In the genomic region with DNA sequence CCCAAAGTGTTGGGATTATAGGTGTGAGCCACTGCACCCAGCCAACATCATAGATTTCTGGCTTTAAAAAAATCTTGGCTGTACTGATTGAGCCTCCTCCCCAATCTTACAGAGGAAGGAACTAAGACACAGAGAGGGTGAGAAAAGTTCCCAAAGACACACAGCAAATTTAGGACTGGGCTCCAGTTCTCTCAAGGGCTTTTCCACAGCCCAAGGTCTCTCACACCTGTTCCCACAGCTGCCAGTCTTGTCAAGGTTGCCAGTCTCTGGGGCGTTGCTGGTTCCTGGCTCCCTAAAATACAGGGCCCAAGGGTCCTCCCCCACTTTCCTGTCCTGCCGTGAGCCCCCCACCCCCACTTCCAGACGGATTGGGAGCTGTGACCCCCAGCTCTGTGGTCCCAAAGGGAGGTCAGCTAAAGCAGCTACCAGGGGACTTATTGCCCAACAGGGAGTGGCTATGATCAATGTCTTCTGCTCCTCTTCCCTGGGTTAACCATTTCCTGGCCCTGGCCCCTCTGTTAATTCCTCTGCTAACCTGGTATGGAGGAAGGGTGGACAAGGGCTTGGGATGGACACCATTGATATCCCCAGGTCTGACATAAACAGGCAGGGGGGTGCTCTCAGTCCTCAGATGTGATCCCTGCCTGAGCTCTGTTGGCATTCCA, we compare ENCODE assay signal across 10 cellular contexts. TPM values are rescaled to one million over a fixed set of nuclear protein-coding genes. Genes with fewer than 3 reads are reported as not detected.
"Had no signal": no experiment of that assay in that cellular context is flagged by ENCODE, and none has a peak within 500 bp of the region (broad histone marks: within the 10 kb centered on the region; RNA-seq: fewer than 3 reads in every experiment).

No MANE protein-coding gene starts in this region.

- H3K36me3 ChIP-seq: HAP-1 had no signal

- H3K9me3 ChIP-seq: HAP-1 had no signal

- H3K4me3 ChIP-seq: GM23248, HAP-1 had no signal

- H3K27ac Mint-ChIP-seq: HFFc6 had no signal

- DNase-seq: GM23248, GOT3, H7, HFFc6, KBM-7 had no signal

- H3K27ac ChIP-seq: GM23248 had no signal

- FAIRE-seq: HTR-8/SVneo had no signal

- H3K4me3 Mint-ChIP-seq: HFFc6 had no signal

- H3K9me3 Mint-ChIP-seq: HFFc6 had no signal

- ATAC-seq: HCT116 had no signal

- H3K9ac ChIP-seq: GM23248 had no signal

- H2AFZ ChIP-seq: GM23248 had no signal

RNA-seq across cellular contexts. Expression of a gene that starts 3.1 kb away (rescaled TPM):
- total RNA-seq: GM23248, H4, HFFc6, HT-29 had no signal
- polyA plus RNA-seq: GM23248 had no signal

RNA-seq across cellular contexts. Expression of a gene that starts 10.0 kb away (rescaled TPM):
- total RNA-seq: GM23248, H4, H7, HFFc6, HT-29 had no signal
- polyA plus RNA-seq: GM23248 had no signal
